10 cellular contexts compared by ENCODE assay signal in genomic region chr1:54490361-54491248, GRCh38. TPM values are rescaled to one million over a fixed set of nuclear protein-coding genes. Genes with fewer than 3 reads are reported as not detected.
DNase-seq lines count a peak whose midpoint lies in the region; ATAC-seq, FAIRE-seq and TF ChIP-seq lines count a peak whose summit lies in the region.
"Had no signal": no experiment of that assay in that cellular context is flagged by ENCODE, and none has a peak within 500 bp of the region (broad histone marks: within the 10 kb centered on the region; RNA-seq: fewer than 3 reads in every experiment).

No MANE protein-coding gene starts in this region.

- CTCF ChIA-PET in Calu3 (lab: Charles Lee) = interaction anchor here (1.4 to 2.1 kb wide), 2 partner anchors 78 to 218 kb away, joined by 3 to 14 read pairs; no protein-coding TSS in a partner anchor

- peaks cover 17 to 20% (median 17%) of the 10 kb centered on the region in 3 donors for H3K4me1 Mint-ChIP-seq in IgD-negative memory B cell
- peaks cover 44% of the 10 kb centered on the region for H3K4me1 Mint-ChIP-seq in brain
- peaks cover 26 to 31% of the 10 kb centered on the region in 2 donors for H3K4me1 Mint-ChIP-seq in natural killer cell treated with Interleukin-12 subunit alpha and Interleukin-12 subunit beta and Interleukin-15 and Interleukin-18, amount 100 ng/mL, for 72 hours (ENCODE audit: low read depth in 2 of 2)
- H3K4me1 Mint-ChIP-seq in Calu3 (ENCODE audit: low read depth, unreplicated experiment) = peaks cover 21% of the 10 kb centered on the region

- BruUV-seq in Calu3 (replicated peaks; lab: Mats Ljungman, UMichigan) = no TSS peak

- intact Hi-C loops in Calu3 (cut with micrococcal nuclease; ENCODE audit: unreplicated experiment) = no loop called here

- DNase-seq in DMS53 (lab: John Stamatoyannopoulos, UW) (peak; percentile 64), Calu3 (no peak), RCC 7860 (ENCODE audit: low spot score) (no peak)
- no peak for DNase-seq in natural killer cell treated with Interleukin-12 subunit alpha and Interleukin-12 subunit beta and Interleukin-15 and Interleukin-18, amount 100 ng/mL, for 72 hours (ENCODE audit: low spot score)
- DNase-seq: activated CD8-positive, alpha-beta T cell treated with anti-CD3 and anti-CD28 coated beads, Interleukin-2, amount 10 ng/mL, durations not matched to agents 7 days and 5 days; PC-3 had no signal

- H3K27me3 Mint-ChIP-seq in IgD-negative memory B cell = peaks cover 26% of the 10 kb centered on the region
- peaks cover 6% of the 10 kb centered on the region for H3K27me3 Mint-ChIP-seq in brain
- H3K27me3 Mint-ChIP-seq in natural killer cell treated with Interleukin-12 subunit alpha and Interleukin-12 subunit beta and Interleukin-15 and Interleukin-18, amount 100 ng/mL, for 72 hours = peaks cover 10 to 24% of the 10 kb centered on the region in 2 donors
- H3K27me3 Mint-ChIP-seq in Calu3 (ENCODE audit: unreplicated experiment) = peaks cover 67% of the 10 kb centered on the region

- no peak for FAIRE-seq in RCC 7860 (lab: Jason Lieb, UNC)
- FAIRE-seq: colon had no signal

- peaks cover 4% of the 10 kb centered on the region for H3K36me3 Mint-ChIP-seq in IgD-negative memory B cell
- no peaks in the 10 kb centered on the region for H3K36me3 Mint-ChIP-seq in brain
- H3K36me3 Mint-ChIP-seq in natural killer cell treated with Interleukin-12 subunit alpha and Interleukin-12 subunit beta and Interleukin-15 and Interleukin-18, amount 100 ng/mL, for 72 hours = no peaks in the 10 kb centered on the region
- H3K36me3 Mint-ChIP-seq in Calu3 (ENCODE audit: insufficient read depth, unreplicated experiment) = peaks cover 21% of the 10 kb centered on the region

- ATAC-seq in natural killer cell treated with Interleukin-12 subunit alpha and Interleukin-12 subunit beta and Interleukin-15 and Interleukin-18, amount 100 ng/mL, for 72 hours = no peak
- ATAC-seq in HG02678 (IDR thresholded peaks at IDR 0.05; ENCODE audit: unreplicated experiment) = no peak
- ATAC-seq: PC-3 had no signal

- peak overlapping the region in 1 of 3 donors; percentile 32 for H3K27ac Mint-ChIP-seq in IgD-negative memory B cell
- H3K27ac Mint-ChIP-seq in brain = peak overlapping the region in 4 of 5 experiments; percentile 45 to 82 (median 78)
- no peak overlapping the region for H3K27ac Mint-ChIP-seq in natural killer cell treated with Interleukin-12 subunit alpha and Interleukin-12 subunit beta and Interleukin-15 and Interleukin-18, amount 100 ng/mL, for 72 hours
- no peak overlapping the region for H3K27ac Mint-ChIP-seq in Calu3 (ENCODE audit: unreplicated experiment)
- H3K27ac Mint-ChIP-seq: activated CD8-positive, alpha-beta T cell treated with anti-CD3 and anti-CD28 coated beads, Interleukin-2, amount 10 ng/mL, durations not matched to agents 7 days and 5 days had no signal

- H3K9me3 Mint-ChIP-seq in IgD-negative memory B cell (no peaks in the 10 kb centered on the region), brain (peaks cover 0 to 5% (median 0%) of the 10 kb centered on the region in 5 experiments), Calu3 (ENCODE audit: low read depth, unreplicated experiment) (no peaks in the 10 kb centered on the region)
- no peaks in the 10 kb centered on the region for H3K9me3 Mint-ChIP-seq in natural killer cell treated with Interleukin-12 subunit alpha and Interleukin-12 subunit beta and Interleukin-15 and Interleukin-18, amount 100 ng/mL, for 72 hours

- H3K4me3 Mint-ChIP-seq in IgD-negative memory B cell = peak overlapping the region in 3 of 4 donors; percentile 30 to 76 (median 32)
- peak overlapping the region; percentile 19 to 95 (median 65) for H3K4me3 Mint-ChIP-seq in brain
- H3K4me3 Mint-ChIP-seq in natural killer cell treated with Interleukin-12 subunit alpha and Interleukin-12 subunit beta and Interleukin-15 and Interleukin-18, amount 100 ng/mL, for 72 hours = peak overlapping the region; percentile 43
- no peak overlapping the region for H3K4me3 Mint-ChIP-seq in Calu3 (ENCODE audit: low read depth, unreplicated experiment)

- no peak for TF ChIP-seq CTCF in brain (conservative IDR thresholded peaks at IDR 0.05)
- TF ChIP-seq CTCF in Calu3 (IDR thresholded peaks at IDR 0.05; ENCODE audit: unreplicated experiment) = no peak

RNA-seq across cellular contexts. Expression of gene ACOT11, which starts 57.4 kb away (rescaled TPM):
- polyA plus RNA-seq in IgD-negative memory B cell (0.41 TPM), brain (ENCODE audit: insufficient read depth, low read depth, low replicate concordance) (3.2 TPM)
- under 1 TPM; 0.33 to 0.52 TPM for total RNA-seq in natural killer cell treated with Interleukin-12 subunit alpha and Interleukin-12 subunit beta and Interleukin-15 and Interleukin-18, amount 100 ng/mL, for 72 hours
- total RNA-seq in Calu3 (2022) = 10.4 TPM in 2 replicates

Comparison
In these comparisons a context has a peak if more than half of its experiments do, and no peak if none do; other contexts are left out.
1. H3K27ac Mint-ChIP-seq: peak in brain (4 of 5); none in natural killer cell treated with Interleukin-12 subunit alpha and Interleukin-12 subunit beta and Interleukin-15 and Interleukin-18, amount 100 ng/mL, for 72 hours (0 of 2) and Calu3 (single experiment).